Comparison of ENCODE assay signal across 27 cellular contexts in the genomic region with DNA sequence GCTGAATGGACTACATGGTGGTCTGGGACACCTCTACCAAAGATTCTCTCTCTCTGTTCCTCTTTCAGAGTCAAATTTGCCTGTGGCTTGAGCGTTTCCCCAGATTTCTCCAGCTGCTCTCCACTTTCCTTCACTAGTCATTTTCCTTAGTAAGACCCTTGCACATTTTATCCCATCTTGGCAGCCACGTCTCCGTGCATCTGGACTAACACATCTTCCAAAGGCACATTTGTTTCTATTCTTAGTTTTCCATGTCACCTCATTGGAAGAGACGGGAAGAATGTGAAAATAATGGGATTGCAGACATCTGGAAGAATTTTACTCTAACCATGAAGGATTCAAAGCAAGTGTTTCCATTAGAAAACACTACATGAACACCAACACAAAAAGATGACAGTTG.
"Had no signal": no experiment of that assay in that cellular context is flagged by ENCODE, and none has a peak within 500 bp of the region (broad histone marks: within the 10 kb centered on the region; RNA-seq: fewer than 3 reads in every experiment).

No MANE protein-coding gene starts in this region.

- FAIRE-seq: endometrium, small intestine, urothelium cell line had no signal

- H3K9me3 ChIP-seq: esophagus squamous epithelium, gastrocnemius medialis, heart right ventricle, mucosa of descending colon, prostate gland, thoracic aorta, tibial nerve, upper lobe of left lung had no signal

- H2AFZ ChIP-seq: neural progenitor cell, parathyroid adenoma had no signal

- H3K4me1 ChIP-seq: esophagus squamous epithelium, gastrocnemius medialis, heart right ventricle, neural progenitor cell, parathyroid adenoma, prostate gland, tibial nerve, upper lobe of left lung had no signal

- ATAC-seq: effector memory CD8-positive, alpha-beta T cell; gastrocnemius medialis; mucosa of descending colon; naive thymus-derived CD4-positive, alpha-beta T cell; right cardiac atrium; stimulated activated naive B cell treated with anti-CD40 and anti-IgM and Interleukin-4, amounts not matched to agents 10 μg/mL and 1 μg/mL and 100 μg/mL, for 72 hours had no signal

- H3K27ac ChIP-seq: esophagus squamous epithelium, gastrocnemius medialis, neural progenitor cell, parathyroid adenoma, prostate gland, thoracic aorta, tibial nerve, upper lobe of left lung had no signal

- DNase-seq: cerebellar nuclear complex; cortex of kidney; effector memory CD8-positive, alpha-beta T cell; erythroblast; esophagus squamous epithelium; foreskin fibroblast; gastrocnemius medialis; hippocampal formation; immature natural killer cell; islet precursor cell; mesenchymal stem cell; mucosa of descending colon; naive thymus-derived CD4-positive, alpha-beta T cell; right cardiac atrium; small intestine; stimulated activated CD4-positive, alpha-beta T cell treated with anti-CD3 and anti-CD28 coated beads, Interleukin-15, amount 100 ng/mL, for 24 hours; stimulated activated CD4-positive, alpha-beta T cell treated with anti-CD3 and anti-CD28 coated beads, Interleukin-2, amount 100 ng/mL, for 48 hours; stimulated activated naive B cell treated with anti-CD40 and anti-IgM and Interleukin-4, amounts not matched to agents 10 μg/mL and 1 μg/mL and 100 μg/mL, for 72 hours; upper lobe of left lung had no signal

- H3K9ac ChIP-seq: neural progenitor cell, parathyroid adenoma had no signal

- H3K79me2 ChIP-seq: parathyroid adenoma had no signal

- H3K4me3 ChIP-seq: esophagus squamous epithelium, gastrocnemius medialis, heart right ventricle, mucosa of descending colon, neural progenitor cell, prostate gland, thoracic aorta, tibial nerve, upper lobe of left lung had no signal

- H3K36me3 ChIP-seq: esophagus squamous epithelium, gastrocnemius medialis, heart right ventricle, neural progenitor cell, prostate gland, thoracic aorta, tibial nerve, upper lobe of left lung had no signal

- H3K27me3 ChIP-seq: esophagus squamous epithelium, gastrocnemius medialis, heart right ventricle, neural progenitor cell, tibial nerve, upper lobe of left lung had no signal

- H3K4me2 ChIP-seq: neural progenitor cell had no signal
